15 cellular contexts compared by ENCODE assay signal in the genomic region with DNA sequence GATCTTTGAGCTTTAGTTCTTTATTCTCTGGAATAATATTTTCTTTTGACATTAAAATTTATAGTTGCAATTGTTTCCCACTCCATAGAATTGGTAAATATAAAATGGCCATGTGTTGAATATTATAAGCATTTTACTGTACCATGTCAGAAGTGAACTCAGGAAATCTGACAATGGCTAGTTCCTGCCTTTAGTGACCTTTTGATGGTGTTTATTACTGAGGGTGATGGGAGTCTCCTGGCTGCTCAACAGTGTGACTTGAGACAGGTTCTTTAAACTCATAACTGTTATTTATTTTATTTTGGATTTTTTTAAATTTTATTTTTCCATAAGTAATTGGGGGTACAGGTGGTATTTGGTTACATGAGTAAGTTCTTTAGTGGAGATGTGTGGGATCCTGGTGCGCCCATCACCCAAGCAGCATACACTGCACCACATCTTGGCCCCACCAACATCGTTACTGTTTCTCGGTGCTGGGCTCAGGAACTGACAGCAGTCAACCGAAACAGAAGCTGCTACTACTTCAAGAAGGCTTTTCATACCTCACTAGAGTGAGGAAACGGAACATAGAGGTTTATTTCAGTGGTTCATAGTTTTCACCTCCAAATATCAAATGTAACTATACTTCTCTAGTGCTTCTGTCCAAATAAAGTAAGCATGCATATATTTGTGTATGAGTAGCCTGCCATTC.
DNase-seq lines count a peak whose midpoint lies in the region; ATAC-seq, FAIRE-seq and TF ChIP-seq lines count a peak whose summit lies in the region.
"Had no signal": no experiment of that assay in that cellular context is flagged by ENCODE, and none has a peak within 500 bp of the region (broad histone marks: within the 10 kb centered on the region; RNA-seq: fewer than 3 reads in every experiment).

No MANE protein-coding gene starts in this region.

- H3K27me3 ChIP-seq in liver (ENCODE audit: control insufficient read depth in 4 of 4, insufficient read depth in 4 of 4, low read length in 3 of 4) (no peaks in the 10 kb centered on the region), HepG2 (ENCODE audit: control insufficient read depth in 1 of 2, insufficient read depth in 2 of 2, low read length in 2 of 2) (no peaks in the 10 kb centered on the region), OCI-LY1 (ENCODE audit: insufficient read depth, low read length) (no peaks in the 10 kb centered on the region), thyroid gland (no peaks in the 10 kb centered on the region)

- no peaks in the 10 kb centered on the region for H3K36me3 ChIP-seq in liver (ENCODE audit: control insufficient read depth in 4 of 4, insufficient read depth in 3 of 4, low read depth in 1 of 4, low read length in 3 of 4)
- no peaks in the 10 kb centered on the region for H3K36me3 ChIP-seq in HepG2 (replicated peaks in 1 of 2; ENCODE audit: control insufficient read depth in 1 of 2, insufficient read depth in 2 of 2, low read length in 2 of 2)
- H3K36me3 ChIP-seq in OCI-LY1 (ENCODE audit: insufficient read depth, low read length), result peaks cover 39% of the 10 kb centered on the region; the same call in 1 of the 2 replicates
- H3K36me3 ChIP-seq in thyroid gland, result no peaks in the 10 kb centered on the region

- FAIRE-seq in HepG2 (lab: Jason Lieb, UNC), result no peak

- H3K9me2 ChIP-seq in OCI-LY1 (ENCODE audit: low read depth, low read length), result no peaks in the 10 kb centered on the region

- no peak overlapping the region for H3K4me2 ChIP-seq in HepG2 (ENCODE audit: low read depth, low read length)
- peak overlapping the region; percentile 49; the same call in 1 of the 2 replicates for H3K4me2 ChIP-seq in OCI-LY1 (ENCODE audit: low read length)

- TF ChIP-seq EP300 in HepG2 (IDR thresholded peaks at IDR 0.05; ENCODE audit: low read depth in 2 of 2, low read length in 2 of 2) (no peak), HepG2 (CRISPR knock-in tag; IDR thresholded peaks at IDR 0.05; ENCODE audit: borderline replicate concordance) (no peak)

- DNase-seq in HepG2 (ENCODE audit: low spot score), result no peak
- DNase-seq in thyroid gland, result peak; percentile 41 to 43
- DNase-seq in inferior parietal cortex (ENCODE audit: extremely low spot score), result no peak
- no peak for DNase-seq in activated gamma-delta T cell treated with Interleukin-2 at 50 U/mL for 16 hours
- DNase-seq: activated CD8-positive, alpha-beta memory T cell treated with anti-CD3 and anti-CD28 coated beads for 24 hours; activated effector memory CD4-positive, alpha-beta T cell treated with anti-CD3 and anti-CD28 coated beads, Interleukin-2, amount 50 U/mL, for 16 hours; CD4-positive, alpha-beta T cell; mesendoderm; NCI-H345; OCI-M1 had no signal

- H2AFZ ChIP-seq in HepG2 (ENCODE audit: low read length) (no peak overlapping the region), OCI-LY1 (ENCODE audit: low read length) (no peak overlapping the region)

- H3K27ac ChIP-seq in liver (ENCODE audit: low read depth in 1 of 2, low read length in 2 of 2), result no peak overlapping the region
- no peak overlapping the region for H3K27ac ChIP-seq in HepG2 (ENCODE audit: extremely low read length, insufficient read depth, low read length)
- peak overlapping the region; percentile 76 for H3K27ac ChIP-seq in OCI-LY1 (ENCODE audit: low read depth, low read length, poor library complexity, severe bottlenecking)
- no peak overlapping the region for H3K27ac ChIP-seq in thyroid gland
- H3K27ac ChIP-seq: 22Rv1 had no signal

- in situ Hi-C loops in HepG2 (cut with HindIII; ENCODE audit: extremely low pct_ligation_motif_present, low pct_unique_long_range_greater_than_20kb), result no loop called here

- intact Hi-C loops in HepG2 (cut with micrococcal nuclease; ENCODE audit: unreplicated experiment) (no loop called here), thyroid gland (cut with DNase I) (no loop called here)

- no peaks in the 10 kb centered on the region for H3K9me3 ChIP-seq in liver (ENCODE audit: control insufficient read depth in 4 of 4, low read length in 3 of 4)
- H3K9me3 ChIP-seq in HepG2 (ENCODE audit: low read length), result no peaks in the 10 kb centered on the region
- no peaks in the 10 kb centered on the region for H3K9me3 ChIP-seq in OCI-LY1 (ENCODE audit: low read length)
- H3K9me3 ChIP-seq in thyroid gland, result no peaks in the 10 kb centered on the region

- H3K4me1 ChIP-seq in liver (ENCODE audit: control insufficient read depth in 4 of 4, insufficient read depth in 4 of 4, low read length in 3 of 4) (peaks cover 0 to 4% (median 0%) of the 10 kb centered on the region in 4 donors), HepG2 (ENCODE audit: insufficient read depth, low read length) (peaks cover 12% of the 10 kb centered on the region), OCI-LY1 (ENCODE audit: insufficient read depth, low read length, severe bottlenecking) (peaks cover 87% of the 10 kb centered on the region), thyroid gland (peaks cover 14 to 28% of the 10 kb centered on the region in 2 donors)

- H3K4me3 ChIP-seq in liver (ENCODE audit: low read depth in 1 of 3, low read length in 3 of 3), result no peak overlapping the region
- no peak overlapping the region for H3K4me3 ChIP-seq in HepG2 (replicated peaks in 1 of 3; ENCODE audit: insufficient read depth in 1 of 3, low read depth in 2 of 3, low read length in 3 of 3)
- peak overlapping the region; percentile 18 for H3K4me3 ChIP-seq in OCI-LY1 (ENCODE audit: low read depth, low read length, poor library complexity, severe bottlenecking)
- H3K4me3 ChIP-seq in thyroid gland (replicated peaks in 1 of 3), result no peak overlapping the region

- TF ChIP-seq CTCF in liver (IDR thresholded peaks at IDR 0.05; ENCODE audit: low read depth, low read length, missing input control) (no peak), HepG2 (CRISPR knock-in tag; IDR thresholded peaks at IDR 0.05) (no peak), OCI-LY1 (IDR thresholded peaks at IDR 0.05; ENCODE audit: low read length) (no peak), thyroid gland (IDR thresholded peaks at IDR 0.05) (no peak)

- no peak for TF ChIP-seq POLR2A in HepG2 (IDR thresholded peaks at IDR 0.05; ENCODE audit: insufficient read depth in 1 of 2, low read depth in 2 of 2, low read length in 2 of 2)
- no peak for TF ChIP-seq POLR2A in thyroid gland (IDR thresholded peaks at IDR 0.05)

- 94% methylated on average over 5 of the region's 5 CpGs for WGBS in liver
- WGBS in HepG2 (ENCODE audit: low lambda C conversion rate), result 57% methylated on average over 5 of the region's 5 CpGs
- WGBS in thyroid gland, 2 donors, result 38 to 50% methylated on average over 5 of the region's 5 CpGs

- BruUV-seq in HepG2 (replicated peaks; lab: Mats Ljungman, UMichigan), result no TSS peak

- no peak for TF ChIP-seq RAD21 in liver (IDR thresholded peaks at IDR 0.05)
- TF ChIP-seq RAD21 in HepG2 (CRISPR knock-in tag; IDR thresholded peaks at IDR 0.05), result no peak

- POLR2A ChIA-PET in HepG2 (lab: Yijun Ruan, JAX), result no interaction called here

- no peaks in the 10 kb centered on the region for H4K20me1 ChIP-seq in HepG2 (ENCODE audit: insufficient read depth, low read length)
- no peaks in the 10 kb centered on the region for H4K20me1 ChIP-seq in OCI-LY1 (ENCODE audit: insufficient read depth, low read length)

- CTCF ChIA-PET in HepG2 (lab: Yijun Ruan, JAX; ENCODE audit: low intra/inter-chr PET ratio, low total read pairs), result no interaction called here

- H3F3A ChIP-seq in OCI-LY1 (ENCODE audit: insufficient read depth, low read length), result peaks cover 11% of the 10 kb centered on the region

- H3K79me2 ChIP-seq in HepG2 (ENCODE audit: insufficient read depth, low read length) (no peaks in the 10 kb centered on the region), OCI-LY1 (ENCODE audit: insufficient read depth, low read length) (peaks cover 70% of the 10 kb centered on the region)

- ATAC-seq in HepG2, result no peak
- peak; percentile 55 for ATAC-seq in HG02759 (IDR thresholded peaks at IDR 0.05; ENCODE audit: unreplicated experiment)
- no peak for ATAC-seq in HG03025 (IDR thresholded peaks at IDR 0.05; ENCODE audit: low FRiP score, unreplicated experiment)

- H3K9ac ChIP-seq in liver (ENCODE audit: low read depth in 1 of 2, low read length in 2 of 2) (no peak overlapping the region), HepG2 (ENCODE audit: insufficient read depth, low read depth, low read length) (no peak overlapping the region), OCI-LY1 (ENCODE audit: low read length) (no peak overlapping the region)

TF ChIP-seq in liver, 16 proteins besides CTCF, POLR2A, EP300 and RAD21:
- TF ChIP-seq NR2F2 (IDR thresholded peaks at IDR 0.05) (peak; percentile 56), SP1 (IDR thresholded peaks at IDR 0.05) (no peak)

TF ChIP-seq in HepG2, 621 proteins besides CTCF, POLR2A, EP300 and RAD21 (continues in another document):
- TF ChIP-seq, protein P1, sequence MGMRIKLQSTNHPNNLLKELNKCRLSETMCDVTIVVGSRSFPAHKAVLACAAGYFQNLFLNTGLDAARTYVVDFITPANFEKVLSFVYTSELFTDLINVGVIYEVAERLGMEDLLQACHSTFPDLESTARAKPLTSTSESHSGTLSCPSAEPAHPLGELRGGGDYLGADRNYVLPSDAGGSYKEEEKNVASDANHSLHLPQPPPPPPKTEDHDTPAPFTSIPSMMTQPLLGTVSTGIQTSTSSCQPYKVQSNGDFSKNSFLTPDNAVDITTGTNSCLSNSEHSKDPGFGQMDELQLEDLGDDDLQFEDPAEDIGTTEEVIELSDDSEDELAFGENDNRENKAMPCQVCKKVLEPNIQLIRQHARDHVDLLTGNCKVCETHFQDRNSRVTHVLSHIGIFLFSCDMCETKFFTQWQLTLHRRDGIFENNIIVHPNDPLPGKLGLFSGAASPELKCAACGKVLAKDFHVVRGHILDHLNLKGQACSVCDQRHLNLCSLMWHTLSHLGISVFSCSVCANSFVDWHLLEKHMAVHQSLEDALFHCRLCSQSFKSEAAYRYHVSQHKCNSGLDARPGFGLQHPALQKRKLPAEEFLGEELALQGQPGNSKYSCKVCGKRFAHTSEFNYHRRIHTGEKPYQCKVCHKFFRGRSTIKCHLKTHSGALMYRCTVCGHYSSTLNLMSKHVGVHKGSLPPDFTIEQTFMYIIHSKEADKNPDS (CRISPR knock-in tag; IDR thresholded peaks at IDR 0.05), result no peak
- no peak for TF ChIP-seq KLF13 (CRISPR knock-in tag; IDR thresholded peaks at IDR 0.05)
- no peak for TF ChIP-seq FOXP1 (IDR thresholded peaks at IDR 0.05)
- TF ChIP-seq FOXP1 (CRISPR knock-in tag; IDR thresholded peaks at IDR 0.05), result no peak

Comparison
In these comparisons a context has a peak if more than half of its experiments do, and no peak if none do; other contexts are left out.
1. DNase-seq: peak in thyroid gland (2 of 2); none in HepG2 (single experiment), inferior parietal cortex (single experiment) and activated gamma-delta T cell treated with Interleukin-2 at 50 U/mL for 16 hours (single experiment).